In the genomic region with DNA sequence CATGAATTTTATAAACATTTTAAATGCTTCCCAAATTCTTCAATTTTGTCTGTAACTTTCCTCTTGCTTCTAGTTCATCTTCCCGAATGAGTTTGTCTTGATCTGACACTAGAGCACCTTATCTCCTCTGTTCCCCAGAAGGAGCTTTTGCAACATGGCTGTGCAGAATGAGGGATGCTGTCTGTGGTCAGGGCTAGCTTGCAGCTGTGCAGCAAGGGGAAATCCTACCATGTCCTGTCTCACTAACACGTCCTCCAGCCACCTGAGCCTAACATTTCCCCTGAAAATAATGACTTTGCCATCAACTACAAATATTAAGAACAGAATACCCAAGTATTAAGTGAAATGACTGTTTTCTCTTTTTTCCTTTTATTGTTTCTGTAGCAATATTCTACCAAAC, we compare ENCODE assay signal across 30 cellular contexts.
DNase-seq lines count a peak whose midpoint lies in the region; ATAC-seq and TF ChIP-seq lines count a peak whose summit lies in the region.
"Had no signal": no experiment of that assay in that cellular context is flagged by ENCODE, and none has a peak within 500 bp of the region (broad histone marks: within the 10 kb centered on the region; RNA-seq: fewer than 3 reads in every experiment).

No MANE protein-coding gene starts in this region.

- H3K4me3 ChIP-seq in OCI-LY1 (ENCODE audit: low read depth, low read length, poor library complexity, severe bottlenecking) = no peak overlapping the region
- H3K4me3 ChIP-seq in hepatocyte = no peak overlapping the region
- H3K4me3 ChIP-seq: coronary artery, left ventricle myocardium inferior, right atrium auricular region, thoracic aorta, vagina had no signal

- DNase-seq in iris pigment epithelial cell (ENCODE audit: low read depth) (peak; percentile 36), hepatocyte (ENCODE audit: low spot score) (no peak), DMS153 treated with DMSO at 0.1 percent for 48 hours (lab: John Stamatoyannopoulos, UW; ENCODE audit: unreplicated experiment) (no peak), NCI-H69 (lab: John Stamatoyannopoulos, UW) (no peak), foreskin melanocyte (no peak)
- DNase-seq: activated CD8-positive, alpha-beta memory T cell treated with anti-CD3 and anti-CD28 coated beads, Interleukin-2, amount 10 ng/mL, durations not matched to agents 7 days and 5 days; activated gamma-delta T cell; activated naive CD8-positive, alpha-beta T cell treated with anti-CD3 and anti-CD28 coated beads for 36 hours; activated T-cell treated with anti-CD3 and anti-CD28 coated beads, Interleukin-2, amount 50 U/mL, for 4 hours; aorta; BE2C; CD8-positive, alpha-beta memory T cell; DMS 273 treated with DMSO at 0.1 percent for 48 hours; effector CD8-positive, alpha-beta T cell; EL; GOT3; left ventricle myocardium inferior; MV-4-11; NCI-H510A; stimulated activated CD4-positive, alpha-beta T cell treated with anti-CD3 and anti-CD28 coated beads, Interleukin-2, amount 100 ng/mL, for 24 hours had no signal

- H3K9ac ChIP-seq in OCI-LY1 (ENCODE audit: low read length) = no peak overlapping the region
- H3K9ac ChIP-seq: parathyroid adenoma had no signal

- ATAC-seq in GM18502 (IDR thresholded peaks at IDR 0.05; ENCODE audit: poor library complexity, unreplicated experiment) (peak; percentile 57), HG02623 (IDR thresholded peaks at IDR 0.05; ENCODE audit: unreplicated experiment) (peak; percentile 53)
- ATAC-seq: activated CD8-positive, alpha-beta memory T cell treated with anti-CD3 and anti-CD28 coated beads, Interleukin-2, amount 10 ng/mL, durations not matched to agents 7 days and 5 days; activated T-cell treated with anti-CD3 and anti-CD28 coated beads, Interleukin-2, amount 50 U/mL, for 4 hours; Right ventricle myocardium inferior; SK-N-SH treated with all-trans-retinoic acid at 6 μM for 48 hours had no signal

- H3K4me1 ChIP-seq in OCI-LY1 (ENCODE audit: insufficient read depth, low read length, severe bottlenecking) = peaks cover 47% of the 10 kb centered on the region
- H3K4me1 ChIP-seq in hepatocyte (ENCODE audit: insufficient read depth) = no peaks in the 10 kb centered on the region
- H3K4me1 ChIP-seq: BE2C, left ventricle myocardium inferior, parathyroid adenoma, right atrium auricular region, vagina had no signal

- TF ChIP-seq CTCF in OCI-LY1 (IDR thresholded peaks at IDR 0.05; ENCODE audit: low read length) (no peak), hepatocyte (IDR thresholded peaks at IDR 0.05; ENCODE audit: poor library complexity) (no peak)

- H3K9me3 ChIP-seq in OCI-LY1 (ENCODE audit: low read length) (no peaks in the 10 kb centered on the region), hepatocyte (ENCODE audit: low read depth) (no peaks in the 10 kb centered on the region)
- H3K9me3 ChIP-seq: BE2C, left ventricle myocardium inferior, right atrium auricular region, thoracic aorta, vagina had no signal

- H3K79me2 ChIP-seq in OCI-LY1 (ENCODE audit: insufficient read depth, low read length) (no peaks in the 10 kb centered on the region), hepatocyte (no peaks in the 10 kb centered on the region)
- H3K79me2 ChIP-seq: parathyroid adenoma had no signal

- H3K36me3 ChIP-seq in OCI-LY1 (ENCODE audit: insufficient read depth, low read length) (no peaks in the 10 kb centered on the region), hepatocyte (replicated peaks; ENCODE audit: insufficient read depth, low read depth) (no peaks in the 10 kb centered on the region)
- H3K36me3 ChIP-seq: BE2C, left ventricle myocardium inferior, right atrium auricular region, thoracic aorta, vagina had no signal

- H3F3A ChIP-seq in OCI-LY1 (ENCODE audit: insufficient read depth, low read length) = no peaks in the 10 kb centered on the region

- WGBS in hepatocyte (ENCODE audit: low lambda C conversion rate, missing lambda C conversion rate) = 52% methylated on average over 2 of the region's 2 CpGs

- no peaks in the 10 kb centered on the region for H3K9me2 ChIP-seq in OCI-LY1 (ENCODE audit: low read depth, low read length)
- no peaks in the 10 kb centered on the region for H3K9me2 ChIP-seq in hepatocyte (replicated peaks; ENCODE audit: insufficient read depth)

- H4K20me1 ChIP-seq in OCI-LY1 (ENCODE audit: insufficient read depth, low read length) (no peaks in the 10 kb centered on the region), hepatocyte (ENCODE audit: insufficient read depth, poor library complexity, severe bottlenecking) (no peaks in the 10 kb centered on the region)

- H3K27me3 ChIP-seq in OCI-LY1 (ENCODE audit: insufficient read depth, low read length) = no peaks in the 10 kb centered on the region
- no peaks in the 10 kb centered on the region for H3K27me3 ChIP-seq in hepatocyte
- H3K27me3 ChIP-seq: BE2C, right atrium auricular region, vagina had no signal

- no peak overlapping the region for H2AFZ ChIP-seq in OCI-LY1 (ENCODE audit: low read length)
- no peak overlapping the region for H2AFZ ChIP-seq in hepatocyte
- H2AFZ ChIP-seq: parathyroid adenoma had no signal

- no peak overlapping the region for H3K4me2 ChIP-seq in OCI-LY1 (ENCODE audit: low read length)
- H3K4me2 ChIP-seq in hepatocyte = no peak overlapping the region

- H3K27ac ChIP-seq in OCI-LY1 (ENCODE audit: low read depth, low read length, poor library complexity, severe bottlenecking) (peak overlapping the region; percentile 30), hepatocyte (no peak overlapping the region)
- H3K27ac ChIP-seq: coronary artery, left ventricle myocardium inferior, parathyroid adenoma, right atrium auricular region, thoracic aorta, vagina had no signal
